8 cellular contexts compared by ENCODE assay signal in genomic region chr1:156126701-156127534, GRCh38. TPM values are rescaled to one million over a fixed set of nuclear protein-coding genes. Genes with fewer than 3 reads are reported as not detected.
DNase-seq lines count a peak whose midpoint lies in the region; ATAC-seq and TF ChIP-seq lines count a peak whose summit lies in the region.

No MANE protein-coding gene starts in this region.

- peak overlapping the region; percentile 29 for H4K91ac ChIP-seq in trophoblast cell (ENCODE audit: low read depth, low read length)

- H3K27ac ChIP-seq in trophoblast cell (ENCODE audit: low read depth, low read length): peak overlapping the region; percentile 85

- no peaks in the 10 kb centered on the region for H3K9me3 ChIP-seq in trophoblast cell (ENCODE audit: insufficient read depth, low read depth, low read length)

- H2BK12ac ChIP-seq in trophoblast cell (ENCODE audit: low read length): peak overlapping the region; percentile 78

- H3K4me3 ChIP-seq in epithelial cell of esophagus (ENCODE audit: low read length) (peak overlapping the region; percentile 28), trophoblast cell (ENCODE audit: low read depth, low read length) (no peak overlapping the region)

- no peak overlapping the region for H4K12ac ChIP-seq in trophoblast cell (ENCODE audit: low read depth, low read length)

- peak overlapping the region; percentile 9 for H3K9ac ChIP-seq in trophoblast cell (ENCODE audit: low read length)

- peak overlapping the region; percentile 12 for H3K4ac ChIP-seq in trophoblast cell (ENCODE audit: low read depth, low read length)

- peak overlapping the region; percentile 13 for H2BK120ac ChIP-seq in trophoblast cell (ENCODE audit: insufficient read depth, low read length, poor library complexity)

- peak overlapping the region; percentile 98 for H3K18ac ChIP-seq in trophoblast cell (ENCODE audit: low read length)

- peaks cover 61% of the 10 kb centered on the region for H3K79me1 ChIP-seq in trophoblast cell (ENCODE audit: low read length)

- DNase-seq in CD1c-positive myeloid dendritic cell (ENCODE audit: extremely low spot score) (peak; percentile 95), NCI-H226 (peak; percentile 95), epithelial cell of esophagus (ENCODE audit: low read depth) (peak; percentile 76), trophoblast cell (peak; percentile 52 to 62), ureter (ENCODE audit: low spot score) (peak; percentile 70), COLO829 (ENCODE audit: low spot score) (no peak)
- DNase-seq in activated CD8-positive, alpha-beta memory T cell treated with anti-CD3 and anti-CD28 coated beads, Interleukin-2, amount 50 U/mL, for 1 hour (ENCODE audit: extremely low read depth): peak; percentile 84

- H2AFZ ChIP-seq in trophoblast cell (ENCODE audit: insufficient read depth, low read length, poor library complexity): no peak overlapping the region

- H3K4me2 ChIP-seq in trophoblast cell (ENCODE audit: low read length): no peak overlapping the region

- no CpG with 5 or more reads among the region's 15 CpGs for WGBS in trophoblast cell (ENCODE audit: extremely low coverage, insufficient coverage, insufficient read length)

- no peaks in the 10 kb centered on the region for H3K27me3 ChIP-seq in trophoblast cell (ENCODE audit: insufficient read depth, low read length)

- peak overlapping the region; percentile 78 for H4K8ac ChIP-seq in trophoblast cell (ENCODE audit: low read depth, low read length)

- peak overlapping the region; percentile 89 for H2AK5ac ChIP-seq in trophoblast cell (ENCODE audit: low read length)

- peaks cover 42% of the 10 kb centered on the region for H3K79me2 ChIP-seq in trophoblast cell (ENCODE audit: control insufficient read depth, insufficient read depth, low read length, poor library complexity)

- H3K14ac ChIP-seq in trophoblast cell (ENCODE audit: low read length): peak overlapping the region; percentile 14

- peak overlapping the region; percentile 72 for H2BK5ac ChIP-seq in trophoblast cell (ENCODE audit: low read depth, low read length, poor library complexity)

- TF ChIP-seq CTCF in epithelial cell of esophagus (IDR thresholded peaks at IDR 0.05; ENCODE audit: insufficient read depth, low read depth, low read length, missing control alignments): no peak

- H3K36me3 ChIP-seq in trophoblast cell (ENCODE audit: control insufficient read depth in 1 of 2, insufficient read depth in 2 of 2, low read length in 2 of 2): peaks cover 22 to 24% of the 10 kb centered on the region in 2 experiments

- H3K4me1 ChIP-seq in trophoblast cell (ENCODE audit: control insufficient read depth in 1 of 2, insufficient read depth in 2 of 2, low read length in 2 of 2): peaks cover 69 to 75% of the 10 kb centered on the region in 2 experiments

- H3K23ac ChIP-seq in trophoblast cell (ENCODE audit: low read length): no peak overlapping the region

- ATAC-seq in GM21825 (IDR thresholded peaks at IDR 0.05; ENCODE audit: unreplicated experiment): peak; percentile 40

RNA-seq across cellular contexts. Expression of gene LMNA, which starts 12.4 kb away (rescaled TPM):
- polyA plus RNA-seq in trophoblast cell (2013): 414 and 457 TPM in 2 replicates
- 444 TPM for total RNA-seq in ureter

RNA-seq across cellular contexts. Expression of gene SEMA4A, which starts 26.5 kb away (rescaled TPM):
- polyA plus RNA-seq in trophoblast cell (2013): 0.47 and 0.83 TPM in 2 replicates
- 49.3 TPM for total RNA-seq in ureter

RNA-seq across cellular contexts. Expression of gene MEX3A, which starts 44.7 kb away (rescaled TPM):
- 38.9 and 40.4 TPM in 2 replicates for polyA plus RNA-seq in trophoblast cell (2013)
- total RNA-seq in ureter: 1.2 TPM
